ENCODE assay signal across 22 cellular contexts in genomic region chr2:75379811-75380210, GRCh38.
"Had no signal": no experiment of that assay in that cellular context is flagged by ENCODE, and none has a peak within 500 bp of the region (broad histone marks: within the 10 kb centered on the region; RNA-seq: fewer than 3 reads in every experiment).

No MANE protein-coding gene starts in this region.

- H3K79me2 ChIP-seq: hepatocyte had no signal

- H3K4me1 ChIP-seq: pancreas, stomach, transverse colon had no signal

- H3K4me3 Mint-ChIP-seq: naive B cell, nephron had no signal

- ATAC-seq: left colon, left ventricle myocardium superior, pancreas, right cardiac atrium had no signal

- H3K27ac ChIP-seq: hepatocyte, pancreas, stomach, thoracic aorta, transverse colon had no signal

- H3K27me3 ChIP-seq: hepatocyte, pancreas, stomach, transverse colon had no signal

- H3K4me3 ChIP-seq: hepatocyte, lung, pancreas, stomach, thoracic aorta, transverse colon had no signal

- H3K4me2 ChIP-seq: hepatocyte had no signal

- H3K27ac Mint-ChIP-seq: nephron, progenitor cell of endocrine pancreas had no signal

- H3K4me1 Mint-ChIP-seq: naive B cell, nephron had no signal

- H3K9me3 Mint-ChIP-seq: nephron had no signal

- H3K36me3 ChIP-seq: pancreas, stomach, thoracic aorta, transverse colon had no signal

- H2AFZ ChIP-seq: hepatocyte had no signal

- DNase-seq: effector memory CD4-positive, alpha-beta T cell; foreskin melanocyte; head of caudate nucleus; left colon; left ventricle myocardium superior; mesendoderm; naive B cell; occipital lobe; pancreas; right cardiac atrium; small intestine; stimulated activated CD4-positive, alpha-beta T cell treated with anti-CD3 and anti-CD28 coated beads, Interleukin-12 subunit alpha, Interleukin-12 subunit beta, amount 100 ng/mL, for 4 hours; stimulated activated naive CD4-positive, alpha-beta T cell; stomach; substantia nigra; transverse colon had no signal

- H3K9me3 ChIP-seq: pancreas, thoracic aorta, transverse colon had no signal

- FAIRE-seq: endometrium, pancreas, small intestine had no signal

- H3K27me3 Mint-ChIP-seq: naive B cell, progenitor cell of endocrine pancreas had no signal
